8 cellular contexts compared by ENCODE assay signal in the genomic region with DNA sequence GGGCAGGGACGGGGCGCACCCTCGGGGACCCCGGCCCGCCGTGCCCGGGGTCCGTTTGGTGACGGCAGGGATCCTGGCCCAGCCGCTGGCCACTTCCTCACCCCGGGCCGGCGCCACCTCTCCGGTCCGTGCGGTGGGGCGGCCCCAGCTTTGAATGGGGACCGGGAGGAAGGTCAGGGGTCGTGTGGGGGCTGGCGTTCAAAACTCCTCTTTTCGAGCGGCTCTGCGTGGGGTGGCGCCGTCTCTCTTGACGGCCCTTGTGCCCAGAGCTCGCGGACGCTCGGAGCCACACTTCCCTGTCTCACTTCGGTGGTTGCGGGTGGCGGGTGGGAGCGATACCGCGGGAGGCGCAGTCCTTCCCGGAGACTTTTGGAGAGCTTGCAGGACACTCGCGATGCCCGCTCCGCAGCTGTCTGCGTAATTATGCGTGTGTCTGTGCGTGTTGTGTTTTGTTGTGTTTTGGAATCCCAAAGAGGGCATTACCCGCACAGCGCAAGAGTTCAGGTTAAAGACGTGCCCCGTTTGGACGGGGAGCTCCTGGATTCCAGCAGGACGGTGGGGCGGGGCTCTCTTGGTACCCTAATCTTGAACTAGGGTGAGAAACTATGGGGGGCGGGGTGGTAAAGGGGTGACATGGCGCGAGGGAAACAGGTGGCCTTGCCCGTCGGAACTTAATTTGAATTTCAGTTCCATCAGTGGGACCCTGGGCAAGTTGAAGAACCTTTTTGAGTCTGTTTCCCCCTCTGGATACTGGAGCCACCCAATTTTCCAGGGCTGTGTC. TPM values are rescaled to one million over a fixed set of nuclear protein-coding genes. Genes with fewer than 3 reads are reported as not detected.
DNase-seq lines count a peak whose midpoint lies in the region; ATAC-seq and TF ChIP-seq lines count a peak whose summit lies in the region.

No MANE protein-coding gene starts in this region.

- H2BK12ac ChIP-seq in neuronal stem cell (ENCODE audit: low read length), result no peak overlapping the region

- TF ChIP-seq CTCF in esophagus squamous epithelium (IDR thresholded peaks at IDR 0.05), result no peak

- H3K9me3 ChIP-seq in SK-N-MC (ENCODE audit: low read depth, low read length) (no peaks in the 10 kb centered on the region), esophagus squamous epithelium (no peaks in the 10 kb centered on the region), neuronal stem cell (replicated peaks in 1 of 2; ENCODE audit: control insufficient read depth in 2 of 2, insufficient read depth in 1 of 2, low read depth in 1 of 2, low read length in 2 of 2) (no peaks in the 10 kb centered on the region)

- H3K4me3 ChIP-seq in SK-N-MC (peak overlapping the region; percentile 76), esophagus squamous epithelium (peak overlapping the region; percentile 57 to 94 (median 86)), neuronal stem cell (ENCODE audit: low read length in 2 of 2) (peak overlapping the region in 1 of 2 donors; percentile 88)

- no peak overlapping the region for H2BK120ac ChIP-seq in neuronal stem cell (ENCODE audit: low read depth, low read length)

- H3K36me3 ChIP-seq in SK-N-MC (ENCODE audit: insufficient read depth, low read length) (no peaks in the 10 kb centered on the region), esophagus squamous epithelium (no peaks in the 10 kb centered on the region), neuronal stem cell (replicated peaks in 1 of 2; ENCODE audit: control insufficient read depth in 2 of 2, insufficient read depth in 2 of 2, low read length in 2 of 2) (no peaks in the 10 kb centered on the region)

- H3K9ac ChIP-seq in SK-N-MC (ENCODE audit: insufficient read length) (peak overlapping the region; percentile 45), neuronal stem cell (ENCODE audit: low read depth, low read length, poor library complexity) (peak overlapping the region; percentile 77)

- no peak overlapping the region for H4K8ac ChIP-seq in neuronal stem cell (ENCODE audit: low read depth, low read length)

- H3K27me3 ChIP-seq in esophagus squamous epithelium (peaks cover 0 to 32% (median 0%) of the 10 kb centered on the region in 4 donors), neuronal stem cell (ENCODE audit: control insufficient read depth in 3 of 3, insufficient read depth in 3 of 3, low read depth in 1 of 3, low read length in 3 of 3) (peaks cover 14 to 84% (median 27%) of the 10 kb centered on the region in 3 experiments)

- no peaks in the 10 kb centered on the region for H3K79me1 ChIP-seq in neuronal stem cell (ENCODE audit: low read depth, low read length)

- peak overlapping the region; percentile 73 for H3K23ac ChIP-seq in neuronal stem cell (ENCODE audit: low read depth, low read length, poor library complexity)

- no peak overlapping the region for H2AK5ac ChIP-seq in neuronal stem cell (ENCODE audit: low read depth, low read length)

- no peak overlapping the region for H2BK5ac ChIP-seq in neuronal stem cell (ENCODE audit: low read length)

- peak overlapping the region; percentile 91 for H3K18ac ChIP-seq in neuronal stem cell (ENCODE audit: low read length)

- H3K14ac ChIP-seq in neuronal stem cell (ENCODE audit: low read length), result peak overlapping the region; percentile 71

- H3K4ac ChIP-seq in neuronal stem cell (ENCODE audit: low read length), result no peak overlapping the region

- no peak overlapping the region for H4K91ac ChIP-seq in neuronal stem cell (ENCODE audit: low read depth, low read length, poor library complexity)

- peak overlapping the region; percentile 71 for H2AFZ ChIP-seq in neuronal stem cell (ENCODE audit: low read length)

- intact Hi-C loops in esophagus squamous epithelium (cut with DNase I), result no loop called here

- no peak for DNase-seq in SK-N-MC (ENCODE audit: low read depth, low spot score)
- no peak for DNase-seq in esophagus squamous epithelium (lab: John Stamatoyannopoulos, UW)
- DNase-seq in neuronal stem cell (ENCODE audit: low spot score), result no peak
- DNase-seq in cerebellar nuclear complex (lab: John Stamatoyannopoulos, UW), result no peak
- DNase-seq in HT-29 (ENCODE audit: low spot score), result no peak

- H3K4me1 ChIP-seq in esophagus squamous epithelium (peaks cover 6 to 25% (median 10%) of the 10 kb centered on the region in 3 donors), neuronal stem cell (ENCODE audit: control insufficient read depth in 2 of 2, insufficient read depth in 1 of 2, low read depth in 1 of 2, low read length in 2 of 2) (peaks cover 0 to 5% of the 10 kb centered on the region in 2 donors)

- no peak overlapping the region for H2BK15ac ChIP-seq in neuronal stem cell (ENCODE audit: low read length)

- peak; percentile 21 for ATAC-seq in GM18519 (IDR thresholded peaks at IDR 0.05; ENCODE audit: low FRiP score, unreplicated experiment)
- peak; percentile 10 for ATAC-seq in HG02798 (IDR thresholded peaks at IDR 0.05; ENCODE audit: poor library complexity, unreplicated experiment)
- ATAC-seq in HG03378 (IDR thresholded peaks at IDR 0.05; ENCODE audit: unreplicated experiment), result no peak

- TF ChIP-seq POLR2A in esophagus squamous epithelium (IDR thresholded peaks at IDR 0.05), result no peak

- H3K27ac ChIP-seq in SK-N-MC (no peak overlapping the region), esophagus squamous epithelium (peak overlapping the region; percentile 56 to 85 (median 79)), neuronal stem cell (replicated peaks; ENCODE audit: low read length) (no peak overlapping the region)

- H3K4me2 ChIP-seq in neuronal stem cell (ENCODE audit: insufficient read depth, low read length, poor library complexity, severe bottlenecking), result peak overlapping the region; percentile 93

- 2 to 16% methylated on average over 16 to 25 of the region's 57 CpGs for WGBS in esophagus squamous epithelium, 2 donors
- no CpG with 5 or more reads among the region's 57 CpGs for WGBS in neuronal stem cell (ENCODE audit: extremely low coverage in 2 of 2, insufficient read length in 2 of 2, insufficient replicate concordance in 1 of 2), 2 donors

RNA-seq across cellular contexts. Expression of a gene that starts 0.6 kb away (rescaled TPM):
- total RNA-seq in esophagus squamous epithelium, result 10 to 100 TPM in 2 of 4 donors, 1 to 10 TPM in 2; 5.3 to 15.8 (median 9.5) TPM
- polyA plus RNA-seq in neuronal stem cell (2013, experiment 1 of 2), result 1.3 TPM
- 1.1 TPM for polyA plus RNA-seq in neuronal stem cell (2013, experiment 2 of 2)
- 1.6 and 3.0 TPM in 2 replicates for total RNA-seq in HT-29 (2014; rRNA removed; shearing (Covaris generic))

Comparison
In these comparisons a context has a peak if more than half of its experiments do, and no peak if none do; other contexts are left out.
1. H3K27ac ChIP-seq: peak in esophagus squamous epithelium (4 of 4); none in SK-N-MC (single experiment) and neuronal stem cell (single experiment).